20 cellular contexts compared by ENCODE assay signal in the genomic region with DNA sequence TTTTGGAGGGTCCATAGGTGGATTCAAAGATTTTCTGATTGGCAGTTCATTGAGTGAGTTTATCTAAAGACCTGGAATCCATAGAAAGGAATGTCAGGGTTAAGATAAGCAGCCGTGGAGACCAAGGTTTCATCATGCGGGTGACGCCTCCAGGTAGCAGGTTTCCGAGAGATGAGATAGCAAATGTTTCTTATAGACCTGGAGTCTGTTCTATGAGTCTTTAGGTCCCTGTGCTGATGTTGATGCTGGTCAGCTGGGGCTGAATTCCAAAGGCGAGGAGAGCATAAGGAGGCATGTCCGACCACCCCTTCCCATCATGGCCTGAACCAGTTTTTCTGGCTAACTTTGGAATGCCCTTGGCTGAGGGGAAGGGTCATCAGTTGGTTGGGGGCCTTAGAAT.
"Had no signal": no experiment of that assay in that cellular context is flagged by ENCODE, and none has a peak within 500 bp of the region (broad histone marks: within the 10 kb centered on the region; RNA-seq: fewer than 3 reads in every experiment).

No MANE protein-coding gene starts in this region.

- H3K4me3 Mint-ChIP-seq: naive thymus-derived CD4-positive, alpha-beta T cell; neural crest cell; stimulated activated naive CD8-positive, alpha-beta T cell treated with anti-CD3 and anti-CD28 coated beads, Interleukin-15, Interleukin-2, amounts not matched to agents 100 ng/mL and 50 ng/mL, for 24 hours had no signal

- H3K27me3 ChIP-seq: esophagus squamous epithelium, gastroesophageal sphincter, ovary, tibial artery, vagina had no signal

- FAIRE-seq: small intestine had no signal

- H3K27ac Mint-ChIP-seq: naive thymus-derived CD4-positive, alpha-beta T cell; stimulated activated naive CD8-positive, alpha-beta T cell treated with anti-CD3 and anti-CD28 coated beads, Interleukin-15, Interleukin-2, amounts not matched to agents 100 ng/mL and 50 ng/mL, for 24 hours had no signal

- ATAC-seq: gastroesophageal sphincter; left colon; left ventricle myocardium superior; naive thymus-derived CD4-positive, alpha-beta T cell; right cardiac atrium; upper lobe of right lung had no signal

- H3K36me3 ChIP-seq: esophagus squamous epithelium, gastroesophageal sphincter, ovary, tibial artery, upper lobe of right lung, vagina had no signal

- H3K4me1 ChIP-seq: esophagus squamous epithelium, gastroesophageal sphincter, tibial artery, upper lobe of right lung, vagina had no signal

- H3K27me3 Mint-ChIP-seq: naive thymus-derived CD4-positive, alpha-beta T cell; stimulated activated naive CD8-positive, alpha-beta T cell treated with anti-CD3 and anti-CD28 coated beads, Interleukin-15, Interleukin-2, amounts not matched to agents 100 ng/mL and 50 ng/mL, for 24 hours had no signal

- H3K9me3 ChIP-seq: esophagus squamous epithelium, gastroesophageal sphincter, ovary, tibial artery, upper lobe of right lung, vagina had no signal

- H3K27ac ChIP-seq: esophagus squamous epithelium, gastroesophageal sphincter, ovary, tibial artery, upper lobe of right lung, vagina had no signal

- H3K9me3 Mint-ChIP-seq: naive thymus-derived CD4-positive, alpha-beta T cell; neural crest cell; stimulated activated naive CD8-positive, alpha-beta T cell treated with anti-CD3 and anti-CD28 coated beads, Interleukin-15, Interleukin-2, amounts not matched to agents 100 ng/mL and 50 ng/mL, for 24 hours had no signal

- H3K4me3 ChIP-seq: esophagus squamous epithelium, gastroesophageal sphincter, lung, ovary, tibial artery, upper lobe of right lung, vagina had no signal

- DNase-seq: cortex of kidney; effector memory CD4-positive, alpha-beta T cell; esophagus squamous epithelium; foreskin fibroblast; left colon; left ventricle myocardium superior; mesenchymal stem cell; naive thymus-derived CD4-positive, alpha-beta T cell; ovary; right cardiac atrium; small intestine; stimulated activated CD4-positive, alpha-beta T cell treated with anti-CD3 and anti-CD28 coated beads, Interleukin-12 subunit alpha, Interleukin-12 subunit beta, amount 100 ng/mL, for 4 hours; stimulated activated CD4-positive, alpha-beta T cell treated with anti-CD3 and anti-CD28 coated beads, Interleukin-2, amount 100 ng/mL, for 48 hours; tibial artery; upper lobe of right lung had no signal
